Comparison of ENCODE assay signal across 8 cellular contexts in the genomic region with DNA sequence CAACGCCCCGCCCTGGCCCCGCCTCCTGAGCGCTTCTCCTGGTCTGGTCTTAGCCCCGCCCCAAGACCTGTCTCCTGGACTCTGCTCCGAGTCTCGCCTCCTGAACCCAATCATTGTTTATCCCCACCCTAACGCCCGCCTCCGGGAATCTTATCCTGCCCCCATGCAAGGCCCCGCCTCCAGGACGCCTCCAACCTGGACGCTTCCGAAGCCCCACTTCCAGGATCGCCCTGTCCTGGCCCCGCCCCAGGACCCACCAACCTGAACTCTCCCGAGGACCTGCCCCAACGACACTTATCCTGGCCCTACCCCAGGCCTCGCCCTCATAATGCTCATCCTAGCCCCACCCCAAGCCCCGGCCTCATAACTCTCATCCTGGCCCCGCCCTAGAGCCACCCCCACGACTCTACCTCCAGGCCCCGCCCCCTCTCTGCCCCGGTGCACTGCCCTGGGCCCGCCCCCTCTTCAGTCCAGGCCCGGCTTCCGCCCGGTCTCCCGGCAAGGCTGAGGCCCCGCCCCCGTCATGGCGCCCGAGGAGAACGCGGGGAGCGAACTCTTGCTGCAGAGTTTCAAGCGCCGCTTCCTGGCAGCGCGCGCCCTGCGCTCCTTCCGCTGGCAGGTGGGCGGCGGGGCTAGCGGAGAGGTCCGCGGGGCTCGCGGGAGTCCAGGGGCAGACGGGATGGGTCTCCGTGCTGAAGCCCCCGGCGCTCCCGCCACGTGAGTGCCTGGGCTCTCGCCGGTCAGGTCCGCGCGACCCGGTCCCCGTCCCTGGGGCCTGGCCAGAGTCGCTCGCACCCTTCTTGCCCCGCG. TPM values are rescaled to one million over a fixed set of nuclear protein-coding genes. Genes with fewer than 3 reads are reported as not detected.
DNase-seq lines count a peak whose midpoint lies in the region; ATAC-seq, FAIRE-seq and TF ChIP-seq lines count a peak whose summit lies in the region.

No MANE protein-coding gene starts in this region.

- POLR2A ChIA-PET in GM10248 (lab: Yijun Ruan, JAX), result no interaction called here

- FAIRE-seq in pancreas (lab: Jason Lieb, UNC), result no peak

- H3K27me3 ChIP-seq in pancreas (no peaks in the 10 kb centered on the region), tibial artery (no peaks in the 10 kb centered on the region)

- H3K36me3 ChIP-seq in pancreas (no peaks in the 10 kb centered on the region), tibial artery (peaks cover 0 to 4% (median 0%) of the 10 kb centered on the region in 3 donors)

- H3K9me3 Mint-ChIP-seq in activated naive CD8-positive, alpha-beta T cell treated with anti-CD3 and anti-CD28 coated beads for 36 hours, result no peaks in the 10 kb centered on the region

- DNase-seq in GM10248 (ENCODE audit: extremely low spot score) (peak; percentile 90), NCI-H1092 (lab: John Stamatoyannopoulos, UW) (peak; percentile 99), SKM-1 (lab: John Stamatoyannopoulos, UW; ENCODE audit: unreplicated experiment) (peak; percentile 89), Right ventricle myocardium superior (peak; percentile 100), pancreas (peak; percentile 98 to 100 (median 100)), tibial artery (peak; percentile 100)
- DNase-seq in activated naive CD8-positive, alpha-beta T cell treated with anti-CD3 and anti-CD28 coated beads for 36 hours, result peak; percentile 98

- H3K27ac ChIP-seq in pancreas (peak overlapping the region in 3 of 4 donors; percentile 37 to 62 (median 42)), tibial artery (peak overlapping the region; percentile 62 to 87)

- H3K4me1 ChIP-seq in pancreas (no peaks in the 10 kb centered on the region), tibial artery (peaks cover 0 to 8% (median 4%) of the 10 kb centered on the region in 4 donors)

- peaks cover 9% of the 10 kb centered on the region for H3K36me3 Mint-ChIP-seq in activated naive CD8-positive, alpha-beta T cell treated with anti-CD3 and anti-CD28 coated beads for 36 hours

- CTCF ChIA-PET in GM10248 (lab: Yijun Ruan, JAX), result interaction anchor here (1.1 kb wide), 1 partner anchor 13 kb away, joined by 3 read pairs; no protein-coding TSS in a partner anchor

- TF ChIP-seq CTCF in GM10248 (IDR thresholded peaks at IDR 0.05; ENCODE audit: control extremely low read depth, extremely low read depth, low read depth, missing control alignments) (no peak), pancreas (IDR thresholded peaks at IDR 0.05) (no peak), tibial artery (IDR thresholded peaks at IDR 0.05) (no peak)

- ATAC-seq in HG02588 (IDR thresholded peaks at IDR 0.05; ENCODE audit: unreplicated experiment) (peak; percentile 93), Right ventricle myocardium superior (ENCODE audit: poor library complexity) (peak; percentile 100), pancreas (peak; percentile 97 to 100 (median 98))

- peaks cover 26% of the 10 kb centered on the region for H3K4me1 Mint-ChIP-seq in activated naive CD8-positive, alpha-beta T cell treated with anti-CD3 and anti-CD28 coated beads for 36 hours

- H3K27me3 Mint-ChIP-seq in activated naive CD8-positive, alpha-beta T cell treated with anti-CD3 and anti-CD28 coated beads for 36 hours, result no peaks in the 10 kb centered on the region

- H3K4me3 ChIP-seq in pancreas (peak overlapping the region; percentile 26 to 77 (median 58)), tibial artery (peak overlapping the region; percentile 65 to 70)

- WGBS in pancreas, 2 donors, result 1% methylated on average over 33 to 66 of the region's 67 CpGs

- H3K27ac Mint-ChIP-seq in activated naive CD8-positive, alpha-beta T cell treated with anti-CD3 and anti-CD28 coated beads for 36 hours, result peak overlapping the region; percentile 98

- intact Hi-C loops in Right ventricle myocardium superior (cut with DNase I), result no loop called here
- intact Hi-C loops in pancreas (cut with DNase I), result no loop called here
- intact Hi-C loops in tibial artery (cut with DNase I; ENCODE audit: low total_unique reads), result no loop called here

- no peaks in the 10 kb centered on the region for H3K9me3 ChIP-seq in pancreas
- no peaks in the 10 kb centered on the region for H3K9me3 ChIP-seq in tibial artery

- H3K4me3 Mint-ChIP-seq in activated naive CD8-positive, alpha-beta T cell treated with anti-CD3 and anti-CD28 coated beads for 36 hours, result peak overlapping the region; percentile 94

RNA-seq across cellular contexts. Expression of a gene that starts 45.8 kb away (rescaled TPM):
- not detected for total RNA-seq in activated naive CD8-positive, alpha-beta T cell treated with anti-CD3 and anti-CD28 coated beads for 36 hours
- total RNA-seq in Right ventricle myocardium superior (not detected), pancreas (not detected)
- polyA plus RNA-seq in pancreas, result not detected

Comparison
In these comparisons a context has a peak if more than half of its experiments do, and no peak if none do; other contexts are left out.
1. Peak in every context shown above with its lines: DNase-seq, ATAC-seq, H3K4me3 ChIP-seq and H3K27ac ChIP-seq.